13 cellular contexts compared by ENCODE assay signal in the genomic region with DNA sequence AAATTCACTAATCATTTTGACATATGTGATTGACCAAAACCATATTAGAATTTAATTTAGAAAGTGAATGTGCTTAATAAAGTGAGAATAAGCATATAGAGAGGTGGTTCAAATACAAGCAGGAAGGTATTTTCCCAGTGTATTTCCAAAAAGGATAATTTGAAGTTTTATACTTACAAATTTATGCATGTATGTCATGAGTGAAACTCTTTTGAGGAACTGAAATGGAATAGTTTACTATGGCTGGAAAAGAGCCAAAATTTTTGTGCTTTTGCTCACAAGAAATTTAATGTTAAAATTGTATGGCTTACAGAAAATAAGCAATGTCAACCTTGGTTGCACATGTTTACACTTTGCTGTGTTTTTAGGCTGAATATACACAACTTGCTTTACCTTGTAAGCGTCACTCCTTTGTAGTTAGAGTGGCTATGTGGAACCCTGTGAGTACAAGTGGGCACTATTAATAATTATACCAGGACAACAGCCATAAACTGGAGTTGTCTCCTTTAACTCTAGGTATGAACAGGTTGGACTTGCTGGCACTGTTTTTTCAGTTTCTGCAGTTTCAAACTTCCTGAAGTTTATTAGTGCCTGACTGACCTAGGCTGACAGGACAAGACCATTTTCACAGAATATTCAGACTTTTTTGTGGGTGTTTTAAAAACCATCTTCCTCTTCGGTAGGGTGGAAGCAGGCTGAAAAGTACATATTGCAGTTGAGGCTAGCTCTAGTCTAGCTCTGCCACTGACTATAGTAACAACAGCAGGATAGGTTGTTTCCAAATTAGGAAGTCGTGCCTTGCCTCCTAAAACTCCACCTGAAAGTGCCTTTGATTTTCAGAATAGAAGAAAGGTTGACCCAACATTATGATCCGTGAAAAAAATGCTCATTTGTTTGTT. TPM values are rescaled to one million over a fixed set of nuclear protein-coding genes. Genes with fewer than 3 reads are reported as not detected.
DNase-seq lines count a peak whose midpoint lies in the region; ATAC-seq and TF ChIP-seq lines count a peak whose summit lies in the region.
"Had no signal": no experiment of that assay in that cellular context is flagged by ENCODE, and none has a peak within 500 bp of the region (broad histone marks: within the 10 kb centered on the region; RNA-seq: fewer than 3 reads in every experiment).

No MANE protein-coding gene starts in this region.

- TF ChIP-seq CTCF in right atrium auricular region (IDR thresholded peaks at IDR 0.05) (no peak), thyroid gland (IDR thresholded peaks at IDR 0.05) (no peak)

- H3K4me1 ChIP-seq in right atrium auricular region (peaks cover 0 to 40% of the 10 kb centered on the region in 2 donors), endocrine pancreas (ENCODE audit: control insufficient read depth, insufficient read depth, low read length) (peaks cover 59% of the 10 kb centered on the region), thyroid gland (peaks cover 42 to 55% of the 10 kb centered on the region in 2 donors)

- H3K9me3 ChIP-seq in right atrium auricular region (no peaks in the 10 kb centered on the region), endocrine pancreas (ENCODE audit: control insufficient read depth, low read length) (no peaks in the 10 kb centered on the region), thyroid gland (no peaks in the 10 kb centered on the region)

- H3K27ac ChIP-seq in right atrium auricular region (no peak overlapping the region), thyroid gland (peak overlapping the region; percentile 83 to 85 (median 84))
- H3K27ac ChIP-seq: HL-60 had no signal

- WGBS in thyroid gland, 2 donors: 19 to 22% methylated on average over 4 of the region's 4 CpGs

- H3K4me3 ChIP-seq in right atrium auricular region (no peak overlapping the region), endocrine pancreas (ENCODE audit: control insufficient read depth, insufficient read depth, low read length) (peak overlapping the region; percentile 35), thyroid gland (replicated peaks in 1 of 3) (no peak overlapping the region)

- DNase-seq in Right ventricle myocardium superior (no peak), right atrium auricular region (ENCODE audit: low spot score) (no peak), thyroid gland (peak in 1 of 2 donors; percentile 30), AG08395 (ENCODE audit: low spot score) (no peak), A172 (ENCODE audit: low spot score) (no peak)
- DNase-seq: central memory CD4-positive, alpha-beta T cell; DMS153; stimulated activated CD8-positive, alpha-beta memory T cell treated with anti-CD3 and anti-CD28 coated beads, Interleukin-4, amount 100 ng/mL, for 48 hours; SW 1271 had no signal

- H3K9ac ChIP-seq in endocrine pancreas (ENCODE audit: control insufficient read depth, insufficient read depth, low read length): no peak overlapping the region

- H3K36me3 ChIP-seq in right atrium auricular region (no peaks in the 10 kb centered on the region), endocrine pancreas (ENCODE audit: control insufficient read depth, insufficient read depth, low read length) (no peaks in the 10 kb centered on the region), thyroid gland (no peaks in the 10 kb centered on the region)

- H3K27me3 ChIP-seq in right atrium auricular region (no peaks in the 10 kb centered on the region), endocrine pancreas (ENCODE audit: control insufficient read depth, insufficient read depth, low read length) (no peaks in the 10 kb centered on the region), thyroid gland (no peaks in the 10 kb centered on the region)

- intact Hi-C loops in Right ventricle myocardium superior (cut with DNase I) (loop anchor here (5.0 kb wide), 1 partner anchor 345 kb away; no protein-coding TSS in a partner anchor), thyroid gland (cut with DNase I) (no loop called here)

- peak in 1 of 2 donors; percentile 51 for TF ChIP-seq POLR2A in thyroid gland (IDR thresholded peaks at IDR 0.05)

- peak; percentile 58 for ATAC-seq in Right ventricle myocardium superior (ENCODE audit: poor library complexity)
- ATAC-seq in HG03571 (IDR thresholded peaks at IDR 0.05; ENCODE audit: unreplicated experiment): peak; percentile 55
- no peak for ATAC-seq in HG03025 (IDR thresholded peaks at IDR 0.05; ENCODE audit: low FRiP score, unreplicated experiment)

RNA-seq across cellular contexts. Expression of a gene that starts 6.0 kb away (rescaled TPM):
- total RNA-seq in Right ventricle myocardium superior (49.1 TPM), right atrium auricular region (10 to 100 TPM; 51.6 to 51.8 TPM), thyroid gland (100 to 1,000 TPM; 196 to 311 (median 224) TPM)
- 29.9 and 36.3 TPM in 2 replicates for total RNA-seq in A172 (2014; rRNA removed; shearing (Covaris generic))

Comparison
In these comparisons a context has a peak if more than half of its experiments do, and no peak if none do; other contexts are left out.
1. H3K27ac ChIP-seq: peak in thyroid gland (3 of 3); none in right atrium auricular region (0 of 2).